Comparison of ENCODE assay signal across 1 cellular context in the genomic region with DNA sequence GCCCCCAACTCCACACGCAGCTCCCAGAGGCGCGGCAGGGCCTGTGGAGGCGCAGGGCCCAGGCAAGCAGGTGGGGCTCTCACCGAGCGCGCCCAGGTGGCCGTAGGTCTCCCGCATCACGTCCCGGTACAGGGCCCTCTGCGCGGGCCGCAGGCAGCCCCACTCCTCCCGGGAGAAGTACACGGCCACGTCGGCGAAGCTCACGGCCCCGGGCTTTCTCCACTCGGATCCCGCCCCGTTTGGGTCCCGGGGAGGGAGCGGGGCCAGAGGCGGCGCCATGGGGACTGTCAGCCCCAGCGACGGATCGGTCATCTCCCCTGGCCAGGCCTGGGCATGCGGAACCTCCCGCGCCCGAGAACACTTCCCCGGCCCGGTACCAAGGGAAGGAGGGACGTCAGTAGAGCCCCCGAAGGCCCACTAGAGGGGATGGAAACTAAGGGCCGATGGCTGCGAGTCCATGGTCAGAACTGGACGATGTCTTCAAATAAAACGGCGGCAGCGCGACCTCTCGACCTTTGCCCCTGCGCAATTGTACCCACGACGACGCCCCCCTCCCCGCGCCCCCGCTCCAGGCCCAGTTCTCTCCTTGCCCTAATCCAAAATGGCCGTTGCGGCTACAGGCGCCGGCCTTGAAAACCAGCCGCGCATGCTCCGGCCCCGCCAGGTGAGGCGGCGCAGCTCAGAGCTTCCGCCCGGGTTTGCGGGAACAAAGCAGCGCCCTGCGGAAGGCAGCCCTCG.
TF ChIP-seq lines count a peak whose summit lies in the region.

TSS of gene ZNF747 (minus strand) at position 491 of the 738 bp plus-strand sequence. CDS start at position 312, 179 bp downstream.

TF ChIP-seq in HepG2, 621 proteins besides CTCF, POLR2A, EP300 and RAD21 (continued from another document and continues in another):
- TF ChIP-seq, protein P1, sequence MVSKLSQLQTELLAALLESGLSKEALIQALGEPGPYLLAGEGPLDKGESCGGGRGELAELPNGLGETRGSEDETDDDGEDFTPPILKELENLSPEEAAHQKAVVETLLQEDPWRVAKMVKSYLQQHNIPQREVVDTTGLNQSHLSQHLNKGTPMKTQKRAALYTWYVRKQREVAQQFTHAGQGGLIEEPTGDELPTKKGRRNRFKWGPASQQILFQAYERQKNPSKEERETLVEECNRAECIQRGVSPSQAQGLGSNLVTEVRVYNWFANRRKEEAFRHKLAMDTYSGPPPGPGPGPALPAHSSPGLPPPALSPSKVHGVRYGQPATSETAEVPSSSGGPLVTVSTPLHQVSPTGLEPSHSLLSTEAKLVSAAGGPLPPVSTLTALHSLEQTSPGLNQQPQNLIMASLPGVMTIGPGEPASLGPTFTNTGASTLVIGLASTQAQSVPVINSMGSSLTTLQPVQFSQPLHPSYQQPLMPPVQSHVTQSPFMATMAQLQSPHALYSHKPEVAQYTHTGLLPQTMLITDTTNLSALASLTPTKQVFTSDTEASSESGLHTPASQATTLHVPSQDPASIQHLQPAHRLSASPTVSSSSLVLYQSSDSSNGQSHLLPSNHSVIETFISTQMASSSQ (IDR thresholded peaks at IDR 0.05; ENCODE audit: low read depth): no peak
- TF ChIP-seq, protein P1 (CRISPR knock-in tag; IDR thresholded peaks at IDR 0.05; ENCODE audit: borderline replicate concordance): peak; percentile 56; the same call in 1 of the 2 replicates
- TF ChIP-seq BRD4 (CRISPR knock-in tag; IDR thresholded peaks at IDR 0.05): no peak
- peak; percentile 49; the same call in 1 of the 2 replicates for TF ChIP-seq MED13 (CRISPR knock-in tag; IDR thresholded peaks at IDR 0.05)
- TF ChIP-seq PRMT3 (CRISPR knock-in tag; IDR thresholded peaks at IDR 0.05; ENCODE audit: borderline replicate concordance, low read depth): 0 out of 2 replicates have a peak, but pooled peaks have one; percentile 12
- no peak for TF ChIP-seq JARID2 (CRISPR knock-in tag; IDR thresholded peaks at IDR 0.05; ENCODE audit: insufficient replicate concordance)
- peak; percentile 76 for TF ChIP-seq ZNF225 (CRISPR knock-in tag; IDR thresholded peaks at IDR 0.05)
- TF ChIP-seq, protein P2, sequence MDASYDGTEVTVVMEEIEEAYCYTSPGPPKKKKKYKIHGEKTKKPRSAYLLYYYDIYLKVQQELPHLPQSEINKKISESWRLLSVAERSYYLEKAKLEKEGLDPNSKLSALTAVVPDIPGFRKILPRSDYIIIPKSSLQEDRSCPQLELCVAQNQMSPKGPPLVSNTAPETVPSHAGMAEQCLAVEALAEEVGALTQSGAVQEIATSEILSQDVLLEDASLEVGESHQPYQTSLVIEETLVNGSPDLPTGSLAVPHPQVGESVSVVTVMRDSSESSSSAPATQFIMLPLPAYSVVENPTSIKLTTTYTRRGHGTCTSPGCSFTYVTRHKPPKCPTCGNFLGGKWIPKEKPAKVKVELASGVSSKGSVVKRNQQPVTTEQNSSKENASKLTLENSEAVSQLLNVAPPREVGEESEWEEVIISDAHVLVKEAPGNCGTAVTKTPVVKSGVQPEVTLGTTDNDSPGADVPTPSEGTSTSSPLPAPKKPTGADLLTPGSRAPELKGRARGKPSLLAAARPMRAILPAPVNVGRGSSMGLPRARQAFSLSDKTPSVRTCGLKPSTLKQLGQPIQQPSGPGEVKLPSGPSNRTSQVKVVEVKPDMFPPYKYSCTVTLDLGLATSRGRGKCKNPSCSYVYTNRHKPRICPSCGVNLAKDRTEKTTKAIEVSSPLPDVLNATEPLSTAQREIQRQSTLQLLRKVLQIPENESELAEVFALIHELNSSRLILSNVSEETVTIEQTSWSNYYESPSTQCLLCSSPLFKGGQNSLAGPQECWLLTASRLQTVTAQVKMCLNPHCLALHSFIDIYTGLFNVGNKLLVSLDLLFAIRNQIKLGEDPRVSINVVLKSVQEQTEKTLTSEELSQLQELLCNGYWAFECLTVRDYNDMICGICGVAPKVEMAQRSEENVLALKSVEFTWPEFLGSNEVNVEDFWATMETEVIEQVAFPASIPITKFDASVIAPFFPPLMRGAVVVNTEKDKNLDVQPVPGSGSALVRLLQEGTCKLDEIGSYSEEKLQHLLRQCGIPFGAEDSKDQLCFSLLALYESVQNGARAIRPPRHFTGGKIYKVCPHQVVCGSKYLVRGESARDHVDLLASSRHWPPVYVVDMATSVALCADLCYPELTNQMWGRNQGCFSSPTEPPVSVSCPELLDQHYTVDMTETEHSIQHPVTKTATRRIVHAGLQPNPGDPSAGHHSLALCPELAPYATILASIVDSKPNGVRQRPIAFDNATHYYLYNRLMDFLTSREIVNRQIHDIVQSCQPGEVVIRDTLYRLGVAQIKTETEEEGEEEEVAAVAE (CRISPR knock-in tag; IDR thresholded peaks at IDR 0.05; ENCODE audit: borderline replicate concordance): peak; percentile 98
- no peak for TF ChIP-seq ZBTB3 (CRISPR knock-in tag; IDR thresholded peaks at IDR 0.05; ENCODE audit: borderline replicate concordance, low read depth)
- TF ChIP-seq SP1 (IDR thresholded peaks at IDR 0.05): no peak
- TF ChIP-seq SP1 (CRISPR knock-in tag; IDR thresholded peaks at IDR 0.05): peak; percentile 64
- peak; percentile 89; the same call in 1 of the 2 replicates for TF ChIP-seq ZNF280B (CRISPR knock-in tag; IDR thresholded peaks at IDR 0.05; ENCODE audit: borderline replicate concordance)
- TF ChIP-seq SNAI1 (CRISPR knock-in tag; IDR thresholded peaks at IDR 0.05; ENCODE audit: borderline replicate concordance): peak; percentile 91; the same call in 1 of the 2 replicates
- no peak for TF ChIP-seq ZNF253 (CRISPR knock-in tag; IDR thresholded peaks at IDR 0.05; ENCODE audit: borderline replicate concordance)
- TF ChIP-seq RFXANK (CRISPR knock-in tag; IDR thresholded peaks at IDR 0.05): peak; percentile 30; the same call in 1 of the 2 replicates
- peak; percentile 86 for TF ChIP-seq HCFC1 (IDR thresholded peaks at IDR 0.05; ENCODE audit: low read depth, low read length)
- peak; percentile 68; the same call in 1 of the 2 replicates for TF ChIP-seq SATB2 (CRISPR knock-in tag; IDR thresholded peaks at IDR 0.05)
- no peak; the same call in 1 of the 2 replicates for TF ChIP-seq ZBTB21 (CRISPR knock-in tag; IDR thresholded peaks at IDR 0.05)
- peak; percentile 99 for TF ChIP-seq ZNF747 (CRISPR knock-in tag; IDR thresholded peaks at IDR 0.05; ENCODE audit: borderline replicate concordance)
- TF ChIP-seq ZFP1 (CRISPR knock-in tag; IDR thresholded peaks at IDR 0.05): peak; percentile 72; the same call in 1 of the 2 replicates
- TF ChIP-seq RAD51 (IDR thresholded peaks at IDR 0.05; ENCODE audit: borderline replicate concordance): no peak
- TF ChIP-seq AHR (CRISPR knock-in tag; IDR thresholded peaks at IDR 0.05): no peak
- TF ChIP-seq, protein P3, sequence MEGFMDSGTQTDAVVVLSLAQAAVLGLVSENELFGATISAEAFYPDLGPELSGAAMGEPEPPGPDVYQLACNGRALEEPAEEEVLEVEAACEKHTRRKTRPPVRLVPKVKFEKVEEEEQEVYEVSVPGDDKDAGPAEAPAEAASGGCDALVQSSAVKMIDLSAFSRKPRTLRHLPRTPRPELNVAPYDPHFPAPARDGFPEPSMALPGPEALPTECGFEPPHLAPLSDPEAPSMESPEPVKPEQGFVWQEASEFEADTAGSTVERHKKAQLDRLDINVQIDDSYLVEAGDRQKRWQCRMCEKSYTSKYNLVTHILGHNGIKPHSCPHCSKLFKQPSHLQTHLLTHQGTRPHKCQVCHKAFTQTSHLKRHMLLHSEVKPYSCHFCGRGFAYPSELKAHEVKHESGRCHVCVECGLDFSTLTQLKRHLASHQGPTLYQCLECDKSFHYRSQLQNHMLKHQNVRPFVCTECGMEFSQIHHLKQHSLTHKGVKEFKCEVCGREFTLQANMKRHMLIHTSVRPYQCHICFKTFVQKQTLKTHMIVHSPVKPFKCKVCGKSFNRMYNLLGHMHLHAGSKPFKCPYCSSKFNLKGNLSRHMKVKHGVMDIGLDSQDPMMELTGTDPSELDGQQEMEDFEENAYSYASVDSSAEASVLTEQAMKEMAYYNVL (CRISPR knock-in tag; IDR thresholded peaks at IDR 0.05; ENCODE audit: borderline replicate concordance): no peak
- peak; percentile 98 for TF ChIP-seq PHF8 (CRISPR knock-in tag; IDR thresholded peaks at IDR 0.05)
- peak; percentile 33 for TF ChIP-seq ZNF792 (CRISPR knock-in tag; IDR thresholded peaks at IDR 0.05)
- TF ChIP-seq GABPA (IDR thresholded peaks at IDR 0.05; ENCODE audit: low read depth, low read length): peak; percentile 53
- TF ChIP-seq GABPA (CRISPR knock-in tag; IDR thresholded peaks at IDR 0.05; ENCODE audit: low read depth): peak; percentile 93
- TF ChIP-seq ZNF724P (CRISPR knock-in tag; IDR thresholded peaks at IDR 0.05; ENCODE audit: borderline replicate concordance): no peak
- no peak; the same call in 1 of the 2 replicates for TF ChIP-seq ZBTB20 (CRISPR knock-in tag; IDR thresholded peaks at IDR 0.05; ENCODE audit: borderline replicate concordance, low read depth)
- TF ChIP-seq ZNF546 (CRISPR knock-in tag; conservative IDR thresholded peaks at IDR 0.05): peak; percentile 81; the same call in 1 of the 2 replicates
- no peak; the same call in 1 of the 2 replicates for TF ChIP-seq ZNF83 (CRISPR knock-in tag; IDR thresholded peaks at IDR 0.05; ENCODE audit: borderline replicate concordance)
- peak; percentile 82 for TF ChIP-seq ZNF30 (CRISPR knock-in tag; IDR thresholded peaks at IDR 0.05)
- TF ChIP-seq, protein P4, sequence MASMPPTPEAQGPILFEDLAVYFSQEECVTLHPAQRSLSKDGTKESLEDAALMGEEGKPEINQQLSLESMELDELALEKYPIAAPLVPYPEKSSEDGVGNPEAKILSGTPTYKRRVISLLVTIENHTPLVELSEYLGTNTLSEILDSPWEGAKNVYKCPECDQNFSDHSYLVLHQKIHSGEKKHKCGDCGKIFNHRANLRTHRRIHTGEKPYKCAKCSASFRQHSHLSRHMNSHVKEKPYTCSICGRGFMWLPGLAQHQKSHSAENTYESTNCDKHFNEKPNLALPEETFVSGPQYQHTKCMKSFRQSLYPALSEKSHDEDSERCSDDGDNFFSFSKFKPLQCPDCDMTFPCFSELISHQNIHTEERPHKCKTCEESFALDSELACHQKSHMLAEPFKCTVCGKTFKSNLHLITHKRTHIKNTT (CRISPR knock-in tag; IDR thresholded peaks at IDR 0.05): no peak
- TF ChIP-seq ATF6 (CRISPR knock-in tag; conservative IDR thresholded peaks at IDR 0.05): no peak
- peak; percentile 77 for TF ChIP-seq ZKSCAN5 (CRISPR knock-in tag; IDR thresholded peaks at IDR 0.05)
- TF ChIP-seq HOXA7 (CRISPR knock-in tag; IDR thresholded peaks at IDR 0.05): no peak
- TF ChIP-seq CCDC6 (CRISPR knock-in tag; IDR thresholded peaks at IDR 0.05): peak; percentile 88
- peak; percentile 96; the same call in 1 of the 2 replicates for TF ChIP-seq ZNF33A (CRISPR knock-in tag; IDR thresholded peaks at IDR 0.05; ENCODE audit: borderline replicate concordance)
- peak; percentile 79 for TF ChIP-seq ZNF205 (CRISPR knock-in tag; IDR thresholded peaks at IDR 0.05)
- TF ChIP-seq CEBPG (CRISPR knock-in tag; IDR thresholded peaks at IDR 0.05): peak; percentile 2; the same call in 1 of the 2 replicates
- no peak; the same call in none of the 2 replicates for TF ChIP-seq ZNF441 (CRISPR knock-in tag; IDR thresholded peaks at IDR 0.05; ENCODE audit: borderline replicate concordance)
- peak; percentile 81 for TF ChIP-seq NR2F2 (IDR thresholded peaks at IDR 0.05; ENCODE audit: borderline replicate concordance, low read depth)
- TF ChIP-seq ZBTB42 (CRISPR knock-in tag; IDR thresholded peaks at IDR 0.05): no peak
- peak; percentile 16; the same call in 1 of the 2 replicates for TF ChIP-seq CENPT (CRISPR knock-in tag; IDR thresholded peaks at IDR 0.05; ENCODE audit: low read depth)
- peak; percentile 70 for TF ChIP-seq MTA1 (CRISPR knock-in tag; IDR thresholded peaks at IDR 0.05; ENCODE audit: borderline replicate concordance)
- TF ChIP-seq NCOR1 (IDR thresholded peaks at IDR 0.05; ENCODE audit: borderline replicate concordance, low read length): peak; percentile 75; the same call in 1 of the 2 replicates
- TF ChIP-seq CREB1 (IDR thresholded peaks at IDR 0.05): peak; percentile 69
- peak; percentile 91 for TF ChIP-seq CREB1 (CRISPR knock-in tag; IDR thresholded peaks at IDR 0.05)
- no peak for TF ChIP-seq ZFYVE20 (CRISPR knock-in tag; IDR thresholded peaks at IDR 0.05; ENCODE audit: borderline replicate concordance, low read depth)
- peak; percentile 93 for TF ChIP-seq ZNF788 (CRISPR knock-in tag; IDR thresholded peaks at IDR 0.05; ENCODE audit: borderline replicate concordance)
